ENCODE assay signal across 1 cellular context in the genomic region with DNA sequence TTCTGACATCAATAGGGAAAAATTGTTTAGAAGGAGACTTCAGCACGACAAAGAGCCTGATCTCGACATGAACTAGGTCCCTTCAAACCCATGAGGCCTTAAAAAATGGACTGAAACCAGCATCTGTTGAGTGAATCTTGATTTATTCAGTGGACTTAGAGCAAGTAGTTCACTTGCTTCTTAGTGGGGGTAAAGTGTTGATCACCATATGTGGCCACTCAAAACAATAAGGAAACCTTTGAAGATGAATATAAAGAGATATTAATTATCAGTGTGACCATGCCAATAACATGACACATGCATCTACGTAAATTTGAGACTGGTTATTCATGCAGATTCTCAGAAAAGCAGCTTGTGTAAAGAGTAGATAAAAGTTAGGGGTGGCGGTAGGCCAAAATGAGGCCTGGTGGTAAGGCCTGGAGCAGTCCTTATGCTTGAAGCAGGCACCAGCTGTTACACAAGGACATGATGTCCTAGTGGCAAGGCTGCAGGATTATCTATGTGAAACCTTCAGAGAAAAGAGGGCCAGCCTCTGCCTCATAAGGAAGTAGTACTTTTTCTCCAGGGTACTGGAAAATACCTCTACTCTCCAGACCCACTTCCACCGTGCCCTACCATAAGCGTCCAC.
A peak's percentile ranks its signal among the peaks of the same experiment; 100 is the strongest.
TF ChIP-seq lines count a peak whose summit lies in the region.

No MANE protein-coding gene starts in this region.

TF ChIP-seq in K562, 482 proteins besides CTCF, POLR2A, EP300 and RAD21 (continued from another document and continues in another):
- TF ChIP-seq, protein P1, sequence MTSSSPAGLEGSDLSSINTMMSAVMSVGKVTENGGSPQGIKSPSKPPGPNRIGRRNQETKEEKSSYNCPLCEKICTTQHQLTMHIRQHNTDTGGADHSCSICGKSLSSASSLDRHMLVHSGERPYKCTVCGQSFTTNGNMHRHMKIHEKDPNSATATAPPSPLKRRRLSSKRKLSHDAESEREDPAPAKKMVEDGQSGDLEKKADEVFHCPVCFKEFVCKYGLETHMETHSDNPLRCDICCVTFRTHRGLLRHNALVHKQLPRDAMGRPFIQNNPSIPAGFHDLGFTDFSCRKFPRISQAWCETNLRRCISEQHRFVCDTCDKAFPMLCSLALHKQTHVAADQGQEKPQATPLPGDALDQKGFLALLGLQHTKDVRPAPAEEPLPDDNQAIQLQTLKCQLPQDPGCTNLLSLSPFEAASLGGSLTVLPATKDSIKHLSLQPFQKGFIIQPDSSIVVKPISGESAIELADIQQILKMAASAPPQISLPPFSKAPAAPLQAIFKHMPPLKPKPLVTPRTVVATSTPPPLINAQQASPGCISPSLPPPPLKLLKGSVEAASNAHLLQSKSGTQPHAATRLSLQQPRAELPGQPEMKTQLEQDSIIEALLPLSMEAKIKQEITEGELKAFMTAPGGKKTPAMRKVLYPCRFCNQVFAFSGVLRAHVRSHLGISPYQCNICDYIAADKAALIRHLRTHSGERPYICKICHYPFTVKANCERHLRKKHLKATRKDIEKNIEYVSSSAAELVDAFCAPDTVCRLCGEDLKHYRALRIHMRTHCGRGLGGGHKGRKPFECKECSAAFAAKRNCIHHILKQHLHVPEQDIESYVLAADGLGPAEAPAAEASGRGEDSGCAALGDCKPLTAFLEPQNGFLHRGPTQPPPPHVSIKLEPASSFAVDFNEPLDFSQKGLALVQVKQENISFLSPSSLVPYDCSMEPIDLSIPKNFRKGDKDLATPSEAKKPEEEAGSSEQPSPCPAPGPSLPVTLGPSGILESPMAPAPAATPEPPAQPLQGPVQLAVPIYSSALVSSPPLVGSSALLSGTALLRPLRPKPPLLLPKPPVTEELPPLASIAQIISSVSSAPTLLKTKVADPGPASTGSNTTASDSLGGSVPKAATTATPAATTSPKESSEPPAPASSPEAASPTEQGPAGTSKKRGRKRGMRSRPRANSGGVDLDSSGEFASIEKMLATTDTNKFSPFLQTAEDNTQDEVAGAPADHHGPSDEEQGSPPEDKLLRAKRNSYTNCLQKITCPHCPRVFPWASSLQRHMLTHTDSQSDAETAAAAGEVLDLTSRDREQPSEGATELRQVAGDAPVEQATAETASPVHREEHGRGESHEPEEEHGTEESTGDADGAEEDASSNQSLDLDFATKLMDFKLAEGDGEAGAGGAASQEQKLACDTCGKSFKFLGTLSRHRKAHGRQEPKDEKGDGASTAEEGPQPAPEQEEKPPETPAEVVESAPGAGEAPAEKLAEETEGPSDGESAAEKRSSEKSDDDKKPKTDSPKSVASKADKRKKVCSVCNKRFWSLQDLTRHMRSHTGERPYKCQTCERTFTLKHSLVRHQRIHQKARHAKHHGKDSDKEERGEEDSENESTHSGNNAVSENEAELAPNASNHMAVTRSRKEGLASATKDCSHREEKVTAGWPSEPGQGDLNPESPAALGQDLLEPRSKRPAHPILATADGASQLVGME (CRISPR knock-in tag; IDR thresholded peaks at IDR 0.05) = no peak
- TF ChIP-seq FOXJ3 (CRISPR knock-in tag; IDR thresholded peaks at IDR 0.05) (no peak), ZBTB17 (CRISPR knock-in tag; IDR thresholded peaks at IDR 0.05) (no peak), EP400 (IDR thresholded peaks at IDR 0.05) (no peak), KAT8 (IDR thresholded peaks at IDR 0.05; ENCODE audit: low read depth) (no peak), SRSF3 (IDR thresholded peaks at IDR 0.05; ENCODE audit: insufficient read depth, low read length) (no peak), DIDO1 (tag; IDR thresholded peaks at IDR 0.05; ENCODE audit: low read depth) (no peak), OTX1 (CRISPR knock-in tag; IDR thresholded peaks at IDR 0.05) (no peak), RBM39 (optimal IDR thresholded peaks at IDR 0.05; ENCODE audit: low read depth, low read length) (no peak), CC2D1A (IDR thresholded peaks at IDR 0.05) (no peak), DMBX1 (CRISPR knock-in tag; IDR thresholded peaks at IDR 0.05; ENCODE audit: borderline replicate concordance) (no peak), YBX1 (IDR thresholded peaks at IDR 0.05) (no peak), POLR2B (IDR thresholded peaks at IDR 0.05; ENCODE audit: low read depth, partially characterized antibody) (no peak), HNRNPUL1 (IDR thresholded peaks at IDR 0.05; ENCODE audit: low read length) (no peak), CHD4 (IDR thresholded peaks at IDR 0.05; ENCODE audit: insufficient read depth, insufficient replicate concordance, low read depth, low read length, poor library complexity, severe bottlenecking) (no peak), SAFB2 (IDR thresholded peaks at IDR 0.05; ENCODE audit: borderline replicate concordance, low read depth, low read length, severe bottlenecking) (no peak), RBBP5 (IDR thresholded peaks at IDR 0.05; ENCODE audit: borderline replicate concordance, insufficient read depth, low read length, poor library complexity, severe bottlenecking) (no peak), RHOXF2B (CRISPR knock-in tag; conservative IDR thresholded peaks at IDR 0.05) (no peak), NCOR1 (IDR thresholded peaks at IDR 0.05) (peak; percentile 70), TAL1 (IDR thresholded peaks at IDR 0.05) (peak; percentile 74), PHTF2 (CRISPR knock-in tag; IDR thresholded peaks at IDR 0.05) (no peak), ARID1B (IDR thresholded peaks at IDR 0.05) (peak; percentile 86), ZBTB1 (CRISPR knock-in tag; IDR thresholded peaks at IDR 0.05; ENCODE audit: borderline replicate concordance, low read depth) (no peak), L3MBTL2 (IDR thresholded peaks at IDR 0.05) (peak; percentile 66; the same call in 1 of the 2 replicates), GATAD2A (IDR thresholded peaks at IDR 0.05) (no peak), TCF3 (CRISPR knock-in tag; IDR thresholded peaks at IDR 0.05) (peak; percentile 64; the same call in 1 of the 2 replicates), NFE2 (IDR thresholded peaks at IDR 0.05; ENCODE audit: low read depth) (no peak)
- TF ChIP-seq, protein P2, sequence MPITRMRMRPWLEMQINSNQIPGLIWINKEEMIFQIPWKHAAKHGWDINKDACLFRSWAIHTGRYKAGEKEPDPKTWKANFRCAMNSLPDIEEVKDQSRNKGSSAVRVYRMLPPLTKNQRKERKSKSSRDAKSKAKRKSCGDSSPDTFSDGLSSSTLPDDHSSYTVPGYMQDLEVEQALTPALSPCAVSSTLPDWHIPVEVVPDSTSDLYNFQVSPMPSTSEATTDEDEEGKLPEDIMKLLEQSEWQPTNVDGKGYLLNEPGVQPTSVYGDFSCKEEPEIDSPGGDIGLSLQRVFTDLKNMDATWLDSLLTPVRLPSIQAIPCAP (CRISPR knock-in tag; IDR thresholded peaks at IDR 0.05; ENCODE audit: borderline replicate concordance) = no peak
- TF ChIP-seq, protein P3, sequence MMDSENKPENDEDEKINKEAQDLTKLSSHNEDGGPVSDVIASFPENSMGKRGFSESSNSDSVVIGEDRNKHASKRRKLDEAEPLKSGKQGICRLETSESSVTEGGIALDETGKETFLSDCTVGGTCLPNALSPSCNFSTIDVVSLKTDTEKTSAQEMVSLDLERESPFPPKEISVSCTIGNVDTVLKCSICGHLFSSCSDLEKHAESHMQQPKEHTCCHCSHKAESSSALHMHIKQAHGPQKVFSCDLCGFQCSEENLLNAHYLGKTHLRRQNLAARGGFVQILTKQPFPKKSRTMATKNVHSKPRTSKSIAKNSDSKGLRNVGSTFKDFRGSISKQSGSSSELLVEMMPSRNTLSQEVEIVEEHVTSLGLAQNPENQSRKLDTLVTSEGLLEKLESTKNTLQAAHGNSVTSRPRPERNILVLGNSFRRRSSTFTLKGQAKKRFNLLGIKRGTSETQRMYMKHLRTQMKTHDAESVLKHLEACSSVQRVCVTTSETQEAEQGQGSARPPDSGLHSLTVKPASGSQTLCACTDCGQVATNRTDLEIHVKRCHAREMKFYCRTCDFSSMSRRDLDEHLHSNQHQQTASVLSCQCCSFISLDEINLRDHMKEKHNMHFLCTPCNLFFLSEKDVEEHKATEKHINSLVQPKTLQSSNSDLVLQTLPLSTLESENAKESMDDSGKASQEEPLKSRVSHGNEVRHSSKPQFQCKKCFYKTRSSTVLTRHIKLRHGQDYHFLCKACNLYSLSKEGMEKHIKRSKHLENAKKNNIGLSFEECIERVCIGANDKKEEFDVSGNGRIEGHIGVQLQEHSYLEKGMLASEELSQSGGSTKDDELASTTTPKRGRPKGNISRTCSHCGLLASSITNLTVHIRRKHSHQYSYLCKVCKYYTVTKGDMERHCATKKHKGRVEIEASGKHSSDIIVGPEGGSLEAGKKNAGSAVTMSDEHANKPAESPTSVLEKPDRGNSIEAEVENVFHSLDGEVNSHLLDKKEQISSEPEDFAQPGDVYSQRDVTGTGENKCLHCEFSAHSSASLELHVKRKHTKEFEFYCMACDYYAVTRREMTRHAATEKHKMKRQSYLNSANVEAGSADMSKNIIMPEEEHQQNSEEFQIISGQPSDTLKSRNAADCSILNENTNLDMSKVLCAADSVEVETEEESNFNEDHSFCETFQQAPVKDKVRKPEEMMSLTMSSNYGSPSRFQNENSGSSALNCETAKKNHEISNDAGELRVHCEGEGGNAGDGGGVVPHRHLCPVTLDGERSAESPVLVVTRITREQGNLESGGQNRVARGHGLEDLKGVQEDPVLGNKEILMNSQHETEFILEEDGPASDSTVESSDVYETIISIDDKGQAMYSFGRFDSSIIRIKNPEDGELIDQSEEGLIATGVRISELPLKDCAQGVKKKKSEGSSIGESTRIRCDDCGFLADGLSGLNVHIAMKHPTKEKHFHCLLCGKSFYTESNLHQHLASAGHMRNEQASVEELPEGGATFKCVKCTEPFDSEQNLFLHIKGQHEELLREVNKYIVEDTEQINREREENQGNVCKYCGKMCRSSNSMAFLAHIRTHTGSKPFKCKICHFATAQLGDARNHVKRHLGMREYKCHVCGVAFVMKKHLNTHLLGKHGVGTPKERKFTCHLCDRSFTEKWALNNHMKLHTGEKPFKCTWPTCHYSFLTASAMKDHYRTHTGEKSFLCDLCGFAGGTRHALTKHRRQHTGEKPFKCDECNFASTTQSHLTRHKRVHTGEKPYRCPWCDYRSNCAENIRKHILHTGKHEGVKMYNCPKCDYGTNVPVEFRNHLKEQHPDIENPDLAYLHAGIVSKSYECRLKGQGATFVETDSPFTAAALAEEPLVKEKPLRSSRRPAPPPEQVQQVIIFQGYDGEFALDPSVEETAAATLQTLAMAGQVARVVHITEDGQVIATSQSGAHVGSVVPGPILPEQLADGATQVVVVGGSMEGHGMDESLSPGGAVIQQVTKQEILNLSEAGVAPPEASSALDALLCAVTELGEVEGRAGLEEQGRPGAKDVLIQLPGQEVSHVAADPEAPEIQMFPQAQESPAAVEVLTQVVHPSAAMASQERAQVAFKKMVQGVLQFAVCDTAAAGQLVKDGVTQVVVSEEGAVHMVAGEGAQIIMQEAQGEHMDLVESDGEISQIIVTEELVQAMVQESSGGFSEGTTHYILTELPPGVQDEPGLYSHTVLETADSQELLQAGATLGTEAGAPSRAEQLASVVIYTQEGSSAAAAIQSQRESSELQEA (IDR thresholded peaks at IDR 0.05; ENCODE audit: low read depth) = no peak
- TF ChIP-seq, protein P4, sequence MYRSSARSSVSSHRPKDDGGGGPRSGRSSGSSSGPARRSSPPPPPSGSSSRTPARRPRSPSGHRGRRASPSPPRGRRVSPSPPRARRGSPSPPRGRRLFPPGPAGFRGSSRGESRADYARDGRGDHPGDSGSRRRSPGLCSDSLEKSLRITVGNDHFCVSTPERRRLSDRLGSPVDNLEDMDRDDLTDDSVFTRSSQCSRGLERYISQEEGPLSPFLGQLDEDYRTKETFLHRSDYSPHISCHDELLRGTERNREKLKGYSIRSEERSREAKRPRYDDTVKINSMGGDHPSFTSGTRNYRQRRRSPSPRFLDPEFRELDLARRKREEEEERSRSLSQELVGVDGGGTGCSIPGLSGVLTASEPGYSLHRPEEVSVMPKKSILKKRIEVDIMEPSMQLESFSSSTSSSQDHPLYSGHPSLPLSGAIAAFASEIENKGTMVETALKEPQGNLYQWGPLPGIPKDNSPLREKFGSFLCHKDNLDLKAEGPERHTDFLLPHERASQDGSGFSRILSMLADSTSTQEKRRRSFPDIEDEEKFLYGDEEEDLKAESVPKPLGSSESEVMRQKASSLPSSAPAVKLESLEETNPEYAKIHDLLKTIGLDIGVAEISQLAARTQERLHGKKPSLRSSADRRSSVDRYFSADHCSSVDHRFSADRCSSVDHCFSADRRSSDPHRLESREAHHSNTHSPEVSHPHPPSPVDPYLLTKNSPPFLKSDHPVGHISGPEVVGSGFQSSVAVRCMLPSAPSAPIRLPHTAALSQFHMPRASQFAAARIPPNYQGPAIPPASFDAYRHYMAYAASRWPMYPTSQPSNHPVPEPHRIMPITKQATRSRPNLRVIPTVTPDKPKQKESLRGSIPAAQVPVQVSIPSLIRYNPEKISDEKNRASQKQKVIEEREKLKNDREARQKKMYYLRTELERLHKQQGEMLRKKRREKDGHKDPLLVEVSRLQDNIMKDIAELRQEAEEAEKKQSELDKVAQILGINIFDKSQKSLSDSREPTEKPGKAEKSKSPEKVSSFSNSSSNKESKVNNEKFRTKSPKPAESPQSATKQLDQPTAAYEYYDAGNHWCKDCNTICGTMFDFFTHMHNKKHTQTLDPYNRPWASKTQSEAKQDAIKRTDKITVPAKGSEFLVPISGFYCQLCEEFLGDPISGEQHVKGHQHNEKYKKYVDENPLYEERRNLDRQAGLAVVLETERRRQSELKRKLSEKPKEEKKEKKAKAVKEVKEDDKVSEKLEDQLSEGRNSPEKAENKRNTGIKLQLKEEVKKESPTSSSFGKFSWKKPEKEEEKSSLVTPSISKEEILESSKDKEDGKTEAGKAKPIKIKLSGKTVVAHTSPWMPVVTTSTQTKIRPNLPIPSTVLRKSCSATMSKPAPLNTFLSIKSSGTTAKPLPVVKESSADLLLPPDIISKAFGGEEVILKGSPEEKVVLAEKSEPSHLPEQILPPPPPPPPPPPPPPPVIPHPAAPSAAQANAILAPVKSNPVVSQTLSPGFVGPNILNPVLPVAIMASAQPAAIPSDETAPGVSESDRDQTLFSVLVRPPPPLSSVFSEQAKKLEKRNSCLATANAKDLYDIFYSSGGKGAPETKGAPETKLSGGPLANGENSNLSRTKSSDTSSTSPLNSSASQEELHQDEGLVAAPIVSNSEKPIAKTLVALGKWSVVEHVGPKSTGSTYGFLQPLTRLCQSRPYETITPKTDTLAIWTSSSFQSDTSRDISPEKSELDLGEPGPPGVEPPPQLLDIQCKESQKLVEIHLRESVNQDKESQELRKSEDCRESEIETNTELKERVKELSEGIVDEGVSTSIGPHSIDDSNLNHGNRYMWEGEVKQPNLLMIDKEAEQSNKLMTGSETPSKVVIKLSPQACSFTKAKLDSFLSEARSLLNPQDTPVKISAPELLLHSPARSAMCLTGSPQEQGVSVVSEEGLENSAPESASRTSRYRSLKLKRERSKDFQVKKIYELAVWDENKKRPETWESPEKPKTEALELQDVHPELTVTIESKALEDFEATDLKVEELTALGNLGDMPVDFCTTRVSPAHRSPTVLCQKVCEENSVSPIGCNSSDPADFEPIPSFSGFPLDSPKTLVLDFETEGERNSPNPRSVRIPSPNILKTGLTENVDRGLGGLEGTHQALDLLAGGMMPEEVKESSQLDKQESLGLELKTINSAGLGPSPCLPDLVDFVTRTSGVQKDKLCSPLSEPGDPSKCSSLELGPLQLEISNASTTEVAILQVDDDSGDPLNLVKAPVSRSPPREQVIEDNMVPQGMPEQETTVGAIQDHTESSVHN (IDR thresholded peaks at IDR 0.05; ENCODE audit: borderline replicate concordance in 1 of 2, low read depth in 1 of 2) = no peak
- TF ChIP-seq, protein P5, sequence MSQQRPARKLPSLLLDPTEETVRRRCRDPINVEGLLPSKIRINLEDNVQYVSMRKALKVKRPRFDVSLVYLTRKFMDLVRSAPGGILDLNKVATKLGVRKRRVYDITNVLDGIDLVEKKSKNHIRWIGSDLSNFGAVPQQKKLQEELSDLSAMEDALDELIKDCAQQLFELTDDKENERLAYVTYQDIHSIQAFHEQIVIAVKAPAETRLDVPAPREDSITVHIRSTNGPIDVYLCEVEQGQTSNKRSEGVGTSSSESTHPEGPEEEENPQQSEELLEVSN (IDR thresholded peaks at IDR 0.05; ENCODE audit: borderline replicate concordance in 1 of 2, extremely low read depth in 1 of 2, insufficient read depth in 1 of 2, insufficient read length in 1 of 2, low read depth in 1 of 2, low read length in 1 of 2, poor library complexity in 1 of 2, severe bottlenecking in 1 of 2) = no peak
